In the genomic region with DNA sequence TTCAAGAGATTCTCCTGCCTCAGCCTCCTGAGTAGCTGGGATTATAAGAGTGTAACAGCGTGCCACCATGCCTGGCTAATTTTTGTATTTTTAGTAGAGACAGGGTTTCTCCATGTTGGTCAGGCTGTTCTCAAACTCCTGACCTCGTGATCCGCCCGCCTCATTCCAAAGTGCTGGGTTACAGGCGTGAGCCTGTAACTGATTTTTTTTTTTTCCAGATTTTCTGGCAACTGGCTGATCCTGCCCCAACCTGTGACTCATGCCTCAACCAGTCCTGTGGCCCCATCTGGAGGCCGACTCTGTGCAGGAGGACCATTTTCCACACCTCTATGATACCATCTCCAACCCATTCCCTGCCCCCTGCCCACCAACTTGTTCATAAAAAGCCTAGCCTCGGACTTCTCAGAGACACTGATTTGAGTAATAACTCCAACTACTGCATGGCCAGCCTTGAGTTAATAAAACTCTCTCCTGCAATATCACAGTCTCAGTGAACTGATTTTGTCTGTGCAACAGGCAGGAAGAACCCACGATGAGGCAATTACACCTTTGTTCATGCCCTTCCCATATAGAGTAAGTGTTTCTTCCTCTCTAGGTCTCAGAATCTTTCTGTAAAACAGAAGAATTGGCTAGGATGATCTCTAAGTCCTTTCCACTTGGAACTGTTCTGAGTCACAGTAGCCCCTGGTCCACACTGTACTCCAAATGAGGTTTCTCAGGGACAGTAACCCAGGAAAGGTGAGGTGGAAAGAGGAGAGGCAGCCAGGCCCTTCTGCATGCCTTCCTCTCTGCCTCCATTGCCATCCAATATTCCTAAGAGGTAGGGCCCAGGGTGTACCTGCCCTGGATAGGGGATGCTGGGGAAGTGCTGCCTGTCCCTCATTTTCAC, we compare ENCODE assay signal across 1 cellular context.
A peak's percentile ranks its signal among the peaks of the same experiment; 100 is the strongest.
TF ChIP-seq lines count a peak whose summit lies in the region.

No MANE protein-coding gene starts in this region.

TF ChIP-seq in A549, 52 proteins besides CTCF, POLR2A, EP300 and RAD21 (continued from another document):
- 0 out of 2 replicates have a peak, but pooled peaks have one; percentile 24 for TF ChIP-seq MAX (IDR thresholded peaks at IDR 0.05)
- no peak for TF ChIP-seq FOSL2 (IDR thresholded peaks at IDR 0.05)
- TF ChIP-seq FOSL2 (CRISPR knock-in tag; IDR thresholded peaks at IDR 0.05) = peak; percentile 57
- TF ChIP-seq ESRRA (IDR thresholded peaks at IDR 0.05; ENCODE audit: borderline replicate concordance, low read length) = no peak
